ENCODE assay signal across 1 cellular context in the genomic region with DNA sequence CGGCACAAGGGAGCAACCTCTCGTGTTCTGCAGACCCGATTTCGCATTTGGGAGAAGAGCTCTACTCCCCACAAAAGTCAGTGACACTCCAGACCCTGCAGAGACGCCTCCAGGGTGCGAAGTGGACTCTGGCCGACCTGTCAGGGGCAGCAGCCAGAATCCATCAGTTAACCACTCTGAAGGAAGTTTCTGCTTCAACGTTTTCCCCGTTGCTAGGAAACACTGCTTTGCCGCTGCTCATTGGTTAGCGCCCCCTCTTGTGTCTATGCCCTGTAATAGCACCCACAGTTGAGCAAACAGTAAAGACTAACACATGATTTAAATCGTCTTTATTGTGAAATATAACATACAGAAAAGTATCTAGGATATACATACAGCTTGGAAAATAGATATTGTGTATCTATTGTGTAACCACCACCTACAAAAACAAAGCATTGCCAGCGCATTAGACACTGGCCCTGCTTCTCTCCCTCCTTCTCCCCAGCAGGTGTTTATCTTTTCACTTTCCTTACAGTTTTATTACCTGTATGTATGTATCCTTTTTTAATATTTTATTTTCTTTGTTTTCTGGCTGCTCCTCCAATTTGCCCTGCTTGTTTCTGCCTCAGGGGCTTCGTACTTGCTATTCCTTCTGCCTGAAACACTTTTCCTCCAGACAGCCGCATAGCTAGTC.
TF ChIP-seq lines count a peak whose summit lies in the region.

No MANE protein-coding gene starts in this region.

TF ChIP-seq in SK-N-SH, 30 proteins besides CTCF, POLR2A, EP300 and RAD21 (continued from another document):
- TF ChIP-seq MXI1 (IDR thresholded peaks at IDR 0.05; ENCODE audit: low read depth, low read length) (peak; percentile 68), GATA2 (CRISPR knock-in tag; IDR thresholded peaks at IDR 0.05) (no peak), FOXJ3 (CRISPR knock-in tag; IDR thresholded peaks at IDR 0.05) (no peak), TEAD4 (IDR thresholded peaks at IDR 0.05; ENCODE audit: borderline replicate concordance, insufficient read depth) (no peak), GABPA (IDR thresholded peaks at IDR 0.05; ENCODE audit: low read depth) (no peak), TAF1 (IDR thresholded peaks at IDR 0.05; ENCODE audit: borderline replicate concordance, low read depth, low read length) (no peak), NFIC (IDR thresholded peaks at IDR 0.05; ENCODE audit: borderline replicate concordance) (no peak), EZH2phosphoT487 (IDR thresholded peaks at IDR 0.05; ENCODE audit: borderline replicate concordance, low read depth) (no peak), SMC3 (IDR thresholded peaks at IDR 0.05; ENCODE audit: low read depth, low read length) (peak; percentile 81), CHD2 (IDR thresholded peaks at IDR 0.05; ENCODE audit: low read length, partially characterized antibody) (no peak), RCOR1 (IDR thresholded peaks at IDR 0.05; ENCODE audit: low read length) (no peak), JUND (IDR thresholded peaks at IDR 0.05) (no peak), ELF1 (IDR thresholded peaks at IDR 0.05) (no peak)
- TF ChIP-seq, protein P1, sequence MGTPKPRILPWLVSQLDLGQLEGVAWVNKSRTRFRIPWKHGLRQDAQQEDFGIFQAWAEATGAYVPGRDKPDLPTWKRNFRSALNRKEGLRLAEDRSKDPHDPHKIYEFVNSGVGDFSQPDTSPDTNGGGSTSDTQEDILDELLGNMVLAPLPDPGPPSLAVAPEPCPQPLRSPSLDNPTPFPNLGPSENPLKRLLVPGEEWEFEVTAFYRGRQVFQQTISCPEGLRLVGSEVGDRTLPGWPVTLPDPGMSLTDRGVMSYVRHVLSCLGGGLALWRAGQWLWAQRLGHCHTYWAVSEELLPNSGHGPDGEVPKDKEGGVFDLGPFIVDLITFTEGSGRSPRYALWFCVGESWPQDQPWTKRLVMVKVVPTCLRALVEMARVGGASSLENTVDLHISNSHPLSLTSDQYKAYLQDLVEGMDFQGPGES (IDR thresholded peaks at IDR 0.05; ENCODE audit: low read depth, low read length): no peak
- TF ChIP-seq, protein P2, sequence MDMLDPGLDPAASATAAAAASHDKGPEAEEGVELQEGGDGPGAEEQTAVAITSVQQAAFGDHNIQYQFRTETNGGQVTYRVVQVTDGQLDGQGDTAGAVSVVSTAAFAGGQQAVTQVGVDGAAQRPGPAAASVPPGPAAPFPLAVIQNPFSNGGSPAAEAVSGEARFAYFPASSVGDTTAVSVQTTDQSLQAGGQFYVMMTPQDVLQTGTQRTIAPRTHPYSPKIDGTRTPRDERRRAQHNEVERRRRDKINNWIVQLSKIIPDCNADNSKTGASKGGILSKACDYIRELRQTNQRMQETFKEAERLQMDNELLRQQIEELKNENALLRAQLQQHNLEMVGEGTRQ (IDR thresholded peaks at IDR 0.05; ENCODE audit: borderline replicate concordance, low read depth, low read length): no peak
- TF ChIP-seq, protein P3, sequence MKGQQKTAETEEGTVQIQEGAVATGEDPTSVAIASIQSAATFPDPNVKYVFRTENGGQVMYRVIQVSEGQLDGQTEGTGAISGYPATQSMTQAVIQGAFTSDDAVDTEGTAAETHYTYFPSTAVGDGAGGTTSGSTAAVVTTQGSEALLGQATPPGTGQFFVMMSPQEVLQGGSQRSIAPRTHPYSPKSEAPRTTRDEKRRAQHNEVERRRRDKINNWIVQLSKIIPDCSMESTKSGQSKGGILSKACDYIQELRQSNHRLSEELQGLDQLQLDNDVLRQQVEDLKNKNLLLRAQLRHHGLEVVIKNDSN (IDR thresholded peaks at IDR 0.05; ENCODE audit: borderline replicate concordance, low read depth): no peak
- TF ChIP-seq, protein P4, sequence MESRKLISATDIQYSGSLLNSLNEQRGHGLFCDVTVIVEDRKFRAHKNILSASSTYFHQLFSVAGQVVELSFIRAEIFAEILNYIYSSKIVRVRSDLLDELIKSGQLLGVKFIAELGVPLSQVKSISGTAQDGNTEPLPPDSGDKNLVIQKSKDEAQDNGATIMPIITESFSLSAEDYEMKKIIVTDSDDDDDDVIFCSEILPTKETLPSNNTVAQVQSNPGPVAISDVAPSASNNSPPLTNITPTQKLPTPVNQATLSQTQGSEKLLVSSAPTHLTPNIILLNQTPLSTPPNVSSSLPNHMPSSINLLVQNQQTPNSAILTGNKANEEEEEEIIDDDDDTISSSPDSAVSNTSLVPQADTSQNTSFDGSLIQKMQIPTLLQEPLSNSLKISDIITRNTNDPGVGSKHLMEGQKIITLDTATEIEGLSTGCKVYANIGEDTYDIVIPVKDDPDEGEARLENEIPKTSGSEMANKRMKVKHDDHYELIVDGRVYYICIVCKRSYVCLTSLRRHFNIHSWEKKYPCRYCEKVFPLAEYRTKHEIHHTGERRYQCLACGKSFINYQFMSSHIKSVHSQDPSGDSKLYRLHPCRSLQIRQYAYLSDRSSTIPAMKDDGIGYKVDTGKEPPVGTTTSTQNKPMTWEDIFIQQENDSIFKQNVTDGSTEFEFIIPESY (IDR thresholded peaks at IDR 0.05; ENCODE audit: borderline replicate concordance, low read depth): no peak
